8 cellular contexts compared by ENCODE assay signal in the genomic region with DNA sequence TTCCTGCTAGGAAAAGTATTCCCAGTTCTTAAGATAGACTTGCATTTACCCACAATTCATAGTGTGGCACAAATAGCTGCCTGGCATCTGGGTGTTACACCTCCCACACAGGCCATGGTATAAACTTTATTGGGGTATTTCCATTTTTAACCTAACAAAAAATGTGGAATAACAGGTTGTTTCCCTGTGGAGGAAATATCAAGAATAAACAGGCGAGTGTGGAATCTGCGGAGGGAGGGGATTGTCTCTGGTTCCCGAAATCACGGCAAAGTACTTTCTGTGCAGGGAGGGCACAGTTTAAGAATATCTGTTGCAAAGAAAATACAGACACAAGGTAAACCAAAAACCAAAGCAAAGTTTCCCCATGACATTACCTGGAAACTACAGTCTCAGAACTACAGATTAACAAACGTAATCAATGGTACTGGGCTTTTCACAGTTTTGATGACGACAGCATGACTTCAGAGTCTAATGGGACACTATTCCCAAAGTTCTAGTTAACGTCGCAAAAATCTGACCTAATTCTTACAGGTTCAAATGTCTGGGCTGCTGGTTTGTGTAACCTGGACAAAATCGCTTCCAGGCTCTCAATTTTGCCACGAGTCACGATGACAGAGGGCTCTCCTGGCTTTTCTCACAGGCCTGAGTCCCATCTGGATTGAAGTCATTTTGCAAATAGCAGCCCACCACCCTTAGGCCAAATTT. TPM values are rescaled to one million over a fixed set of nuclear protein-coding genes. Genes with fewer than 3 reads are reported as not detected.
DNase-seq lines count a peak whose midpoint lies in the region; ATAC-seq and TF ChIP-seq lines count a peak whose summit lies in the region.

No MANE protein-coding gene starts in this region.

- no peaks in the 10 kb centered on the region for H3F3A ChIP-seq in smooth muscle cell (ENCODE audit: low read depth)

- CTCF ChIA-PET in activated CD4-positive, alpha-beta memory T cell treated with anti-CD3 and anti-CD28 coated beads, Interleukin-2, amount 10 ng/mL, durations not matched to agents 7 days and 5 days (lab: Charles Lee), result interaction anchor here (0.7 to 1.4 kb wide), 3 partner anchors 20 to 1218 kb away, joined by 3 to 5 read pairs (median 5); no protein-coding TSS in a partner anchor

- H3K4me3 ChIP-seq in HAP-1 (peak overlapping the region; percentile 100), smooth muscle cell (peak overlapping the region; percentile 77)

- no peaks in the 10 kb centered on the region for H3K27me3 ChIP-seq in HAP-1 (ENCODE audit: low read depth)
- H3K27me3 ChIP-seq in smooth muscle cell (ENCODE audit: low read depth), result no peaks in the 10 kb centered on the region

- peaks cover 55% of the 10 kb centered on the region for H4K20me1 ChIP-seq in smooth muscle cell (ENCODE audit: low read depth)

- TF ChIP-seq CTCF in smooth muscle cell (IDR thresholded peaks at IDR 0.05; ENCODE audit: borderline replicate concordance, insufficient read depth, poor library complexity, severe bottlenecking), result no peak

- H3K4me2 ChIP-seq in smooth muscle cell, result peak overlapping the region; percentile 92

- POLR2A ChIA-PET in activated CD4-positive, alpha-beta memory T cell treated with anti-CD3 and anti-CD28 coated beads, Interleukin-2, amount 10 ng/mL, durations not matched to agents 7 days and 5 days (lab: Charles Lee), result interaction anchor here (1.0 to 3.2 kb wide), 7 partner anchors 8 to 321 kb away, joined by 4 to 35 read pairs (median 12); partner anchors contain the start of genes CIAO1, DUSP2, SNRNP200 and TMEM127

- no peak for ATAC-seq in GM18858 (IDR thresholded peaks at IDR 0.05; ENCODE audit: unreplicated experiment)

- no peaks in the 10 kb centered on the region for H3K9me3 Mint-ChIP-seq in activated CD4-positive, alpha-beta memory T cell treated with anti-CD3 and anti-CD28 coated beads, Interleukin-2, amount 10 ng/mL, durations not matched to agents 7 days and 5 days

- peak overlapping the region; percentile 87 for H3K4me3 Mint-ChIP-seq in activated CD4-positive, alpha-beta memory T cell treated with anti-CD3 and anti-CD28 coated beads, Interleukin-2, amount 10 ng/mL, durations not matched to agents 7 days and 5 days

- in situ Hi-C loops in HAP-1 (cut with MboI; ENCODE audit: low sequenced_read_pairs), result no loop called here

- no peaks in the 10 kb centered on the region for H3K9me3 ChIP-seq in HAP-1
- H3K9me3 ChIP-seq in smooth muscle cell (replicated peaks; ENCODE audit: low read depth), result no peaks in the 10 kb centered on the region

- WGBS in smooth muscle cell (ENCODE audit: low lambda C conversion rate), result 25% methylated on average over 11 of the region's 11 CpGs

- DNase-seq in HAP-1 (ENCODE audit: low spot score in 2 of 2), result no peak
- DNase-seq in activated CD4-positive, alpha-beta memory T cell treated with anti-CD3 and anti-CD28 coated beads, Interleukin-2, amount 10 ng/mL, durations not matched to agents 7 days and 5 days, result no peak
- peak; percentile 7 for DNase-seq in hepatic stellate cell (ENCODE audit: low spot score)
- DNase-seq in smooth muscle cell (lab: John Stamatoyannopoulos, UW; ENCODE audit: unreplicated experiment), result no peak
- DNase-seq in GM19238 (ENCODE audit: insufficient read length, low spot score), result no peak
- no peak for DNase-seq in NCI-H187 treated with DMSO at 0.1 percent for 48 hours (lab: John Stamatoyannopoulos, UW)
- DNase-seq in NCI-H128 (lab: John Stamatoyannopoulos, UW; ENCODE audit: unreplicated experiment), result no peak

- no peak overlapping the region for H2AFZ ChIP-seq in smooth muscle cell (ENCODE audit: low read depth)

- H3K36me3 ChIP-seq in HAP-1 (replicated peaks) (peaks cover 16% of the 10 kb centered on the region), smooth muscle cell (ENCODE audit: low read depth) (no peaks in the 10 kb centered on the region)

- H3K36me3 Mint-ChIP-seq in activated CD4-positive, alpha-beta memory T cell treated with anti-CD3 and anti-CD28 coated beads, Interleukin-2, amount 10 ng/mL, durations not matched to agents 7 days and 5 days (ENCODE audit: low read depth), result peaks cover 31% of the 10 kb centered on the region

- peak overlapping the region; percentile 65 for H3K27ac ChIP-seq in smooth muscle cell (ENCODE audit: low read depth)

- peaks cover 71% of the 10 kb centered on the region for H3K79me2 ChIP-seq in smooth muscle cell (ENCODE audit: low read depth)

- peaks cover 63% of the 10 kb centered on the region for H3K4me1 Mint-ChIP-seq in activated CD4-positive, alpha-beta memory T cell treated with anti-CD3 and anti-CD28 coated beads, Interleukin-2, amount 10 ng/mL, durations not matched to agents 7 days and 5 days

- H3K27me3 Mint-ChIP-seq in activated CD4-positive, alpha-beta memory T cell treated with anti-CD3 and anti-CD28 coated beads, Interleukin-2, amount 10 ng/mL, durations not matched to agents 7 days and 5 days, result no peaks in the 10 kb centered on the region

- H3K27ac Mint-ChIP-seq in activated CD4-positive, alpha-beta memory T cell treated with anti-CD3 and anti-CD28 coated beads, Interleukin-2, amount 10 ng/mL, durations not matched to agents 7 days and 5 days, result peak overlapping the region; percentile 83

- peaks cover 33% of the 10 kb centered on the region for H3K4me1 ChIP-seq in HAP-1
- H3K4me1 ChIP-seq in smooth muscle cell (ENCODE audit: low read depth), result peaks cover 26% of the 10 kb centered on the region

- peak overlapping the region; percentile 76 for H3K9ac ChIP-seq in smooth muscle cell (ENCODE audit: low read depth)

RNA-seq across cellular contexts. Expression of gene STARD7, which starts 1.4 kb away (rescaled TPM):
- total RNA-seq in activated CD4-positive, alpha-beta memory T cell treated with anti-CD3 and anti-CD28 coated beads, Interleukin-2, amount 10 ng/mL, durations not matched to agents 7 days and 5 days, result 100 to 1,000 TPM; 108 to 113 TPM
- total RNA-seq in smooth muscle cell, result 62.3 and 65.8 TPM in 2 replicates
- polyA plus RNA-seq in smooth muscle cell, result 51.0 and 64.4 TPM in 2 replicates

RNA-seq across cellular contexts. Expression of gene TMEM127, which starts 58.6 kb away (rescaled TPM):
- total RNA-seq in activated CD4-positive, alpha-beta memory T cell treated with anti-CD3 and anti-CD28 coated beads, Interleukin-2, amount 10 ng/mL, durations not matched to agents 7 days and 5 days, result 10 to 100 TPM; 42.4 to 44.0 TPM
- total RNA-seq in smooth muscle cell, result 18.7 and 21.9 TPM in 2 replicates
- polyA plus RNA-seq in smooth muscle cell, result 20.5 and 31.8 TPM in 2 replicates

RNA-seq across cellular contexts. Expression of gene CIAO1, which starts 58.8 kb away (rescaled TPM):
- total RNA-seq in activated CD4-positive, alpha-beta memory T cell treated with anti-CD3 and anti-CD28 coated beads, Interleukin-2, amount 10 ng/mL, durations not matched to agents 7 days and 5 days, result 10 to 100 TPM; 64.4 to 67.4 TPM
- 48.6 and 59.8 TPM in 2 replicates for total RNA-seq in smooth muscle cell
- 56.2 and 56.4 TPM in 2 replicates for polyA plus RNA-seq in smooth muscle cell
